In the genomic region with DNA sequence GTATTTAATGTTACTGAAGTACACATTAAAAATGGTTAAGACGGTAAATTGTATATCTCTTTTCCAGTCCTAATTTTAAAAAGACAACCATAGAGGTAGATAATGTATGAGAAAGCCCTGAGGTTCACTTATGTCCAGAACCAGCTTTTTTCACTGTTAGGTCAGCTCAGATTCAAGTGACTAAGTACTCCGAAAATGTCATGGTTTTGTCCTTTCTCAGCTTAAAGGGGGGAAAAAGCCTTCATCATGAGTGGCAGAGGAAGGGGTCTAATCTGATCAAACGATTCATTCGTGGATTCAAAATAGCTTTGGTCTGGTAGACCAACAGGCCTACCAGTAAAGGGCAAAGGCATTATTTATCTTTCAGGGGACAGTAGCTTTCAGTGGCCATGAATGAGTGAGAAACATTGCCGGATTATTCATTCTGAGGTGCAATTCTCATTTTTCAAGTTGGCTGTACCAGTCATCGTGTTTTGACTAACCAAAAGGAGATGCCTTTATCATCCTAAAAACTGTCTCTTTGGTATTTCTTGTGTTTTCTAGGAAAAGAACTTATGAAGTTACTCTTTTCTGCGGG, we compare ENCODE assay signal across 24 cellular contexts.
DNase-seq lines count a peak whose midpoint lies in the region; ATAC-seq and TF ChIP-seq lines count a peak whose summit lies in the region.
"Had no signal": no experiment of that assay in that cellular context is flagged by ENCODE, and none has a peak within 500 bp of the region (broad histone marks: within the 10 kb centered on the region; RNA-seq: fewer than 3 reads in every experiment).

No MANE protein-coding gene starts in this region.

- H2BK20ac ChIP-seq in IMR-90 (ENCODE audit: low read depth, low read length): peak overlapping the region; percentile 31; the same call in 1 of the 2 replicates

- H3K18ac ChIP-seq in IMR-90 (ENCODE audit: low read depth, low read length): peak overlapping the region; percentile 14; the same call in 1 of the 2 replicates

- H3K23ac ChIP-seq in IMR-90 (ENCODE audit: low read depth, low read length): no peak overlapping the region

- H2AFZ ChIP-seq in IMR-90 (replicated peaks; ENCODE audit: low read length, poor library complexity): no peak overlapping the region
- H2AFZ ChIP-seq: PC-9 had no signal

- 0 out of 2 replicates have a peak overlapping the region, but pooled peaks have one; percentile 5 for H3K14ac ChIP-seq in IMR-90 (replicated peaks; ENCODE audit: low read depth, low read length)

- BruUV-seq in IMR-90 (replicated peaks; lab: Mats Ljungman, UMichigan): no TSS peak

- no peaks in the 10 kb centered on the region for H3K79me1 ChIP-seq in IMR-90 (ENCODE audit: low read depth in 1 of 2, low read length in 2 of 2)

- H3K4me1 ChIP-seq in IMR-90 (ENCODE audit: control insufficient read depth, insufficient read depth, low read length) (peaks cover 2% of the 10 kb centered on the region; the same call in 1 of the 2 replicates), adipocyte (ENCODE audit: control insufficient read depth, insufficient read depth, low read length) (no peaks in the 10 kb centered on the region), heart left ventricle (no peaks in the 10 kb centered on the region)
- H3K4me1 ChIP-seq: BE2C had no signal

- H4K91ac ChIP-seq in IMR-90 (ENCODE audit: insufficient read depth, low read depth, low read length): no peak overlapping the region

- peak overlapping the region in 1 of 2 experiments; percentile 8; a peak in 1 of 4 replicates for H4K8ac ChIP-seq in IMR-90 (ENCODE audit: low read depth in 2 of 2, low read length in 2 of 2)

- no peaks in the 10 kb centered on the region for H3K9me1 ChIP-seq in IMR-90 (ENCODE audit: insufficient read depth, low read length)

- peak overlapping the region; percentile 23; the same call in 1 of the 2 replicates for H3K4me2 ChIP-seq in IMR-90 (ENCODE audit: low read depth, low read length)
- H3K4me2 ChIP-seq: PC-9 had no signal

- H3K4ac ChIP-seq in IMR-90 (ENCODE audit: low read depth, low read length): peak overlapping the region; percentile 10; the same call in 1 of the 2 replicates

- no peak overlapping the region; the same call in 1 of the 2 replicates for H3K56ac ChIP-seq in IMR-90 (ENCODE audit: extremely low read depth, insufficient read depth, low read length)

- no peak overlapping the region for H3K27ac ChIP-seq in IMR-90 (ENCODE audit: insufficient read depth, low read length)
- H3K27ac ChIP-seq in heart left ventricle: no peak overlapping the region
- H3K27ac ChIP-seq: PC-9 had no signal

- H4K20me1 ChIP-seq in IMR-90 (ENCODE audit: insufficient read depth, low read length): no peaks in the 10 kb centered on the region

- H2AK5ac ChIP-seq in IMR-90 (ENCODE audit: low read depth, low read length): no peak overlapping the region

- CTCF ChIA-PET in IMR-90 (lab: Yijun Ruan, JAX): no interaction called here

- H3K4me3 ChIP-seq in IMR-90 (ENCODE audit: insufficient read depth, low read depth, low read length) (no peak overlapping the region), adipocyte (ENCODE audit: low read length) (no peak overlapping the region), heart left ventricle (no peak overlapping the region)
- H3K4me3 ChIP-seq: K562, PC-9 had no signal

- no peak for TF ChIP-seq CTCF in IMR-90 (conservative IDR thresholded peaks at IDR 0.05; ENCODE audit: low read depth, low read length)
- no peak for TF ChIP-seq CTCF in heart left ventricle (IDR thresholded peaks at IDR 0.05)

- H3K27me3 ChIP-seq in IMR-90 (ENCODE audit: control insufficient read depth, insufficient read depth, low read length) (no peaks in the 10 kb centered on the region), adipocyte (replicated peaks; ENCODE audit: control insufficient read depth, insufficient read depth, low read length) (peaks cover 6% of the 10 kb centered on the region), heart left ventricle (no peaks in the 10 kb centered on the region)

- H3K9me3 ChIP-seq in IMR-90 (ENCODE audit: control insufficient read depth, insufficient read depth, low read length): no peaks in the 10 kb centered on the region
- no peaks in the 10 kb centered on the region for H3K9me3 ChIP-seq in adipocyte (ENCODE audit: control insufficient read depth, low read length)
- H3K9me3 ChIP-seq in heart left ventricle: peaks cover 0 to 3% (median 0%) of the 10 kb centered on the region in 12 donors
- H3K9me3 ChIP-seq: BE2C had no signal

- H4K5ac ChIP-seq in IMR-90 (ENCODE audit: low read depth, low read length): no peak overlapping the region; the same call in 1 of the 2 replicates

- H2BK15ac ChIP-seq in IMR-90 (ENCODE audit: low read depth, low read length): 0 out of 3 replicates have a peak overlapping the region, but pooled peaks have one; percentile 47

- in situ Hi-C loops in IMR-90 (cut with MboI; ENCODE audit: low sequenced_read_pairs): loop anchor here (10.0 kb wide), 1 partner anchor 55 kb away; no protein-coding TSS in a partner anchor

- TF ChIP-seq POLR2A in IMR-90 (IDR thresholded peaks at IDR 0.05; ENCODE audit: low read depth, low read length): no peak
- TF ChIP-seq POLR2A in heart left ventricle (IDR thresholded peaks at IDR 0.05): no peak

- H2BK5ac ChIP-seq in IMR-90 (ENCODE audit: low read depth, low read length, poor library complexity, severe bottlenecking): no peak overlapping the region

- H3K36me3 ChIP-seq in IMR-90 (ENCODE audit: control insufficient read depth, insufficient read depth, low read length) (no peaks in the 10 kb centered on the region), adipocyte (ENCODE audit: control insufficient read depth, insufficient read depth, low read length, severe bottlenecking) (no peaks in the 10 kb centered on the region), heart left ventricle (no peaks in the 10 kb centered on the region)
- H3K36me3 ChIP-seq: BE2C had no signal

- TF ChIP-seq RAD21 in IMR-90 (IDR thresholded peaks at IDR 0.05; ENCODE audit: low read length): no peak

- H2AK9ac ChIP-seq in IMR-90 (replicated peaks; ENCODE audit: low read depth, low read length, poor library complexity): no peak overlapping the region

- POLR2A ChIA-PET in IMR-90 (lab: Charles Lee; ENCODE audit: unreplicated experiment): interaction anchor here (0.7 kb wide), 1 partner anchor 32 kb away, joined by 3 read pairs; no protein-coding TSS in a partner anchor

- dilution Hi-C loops in IMR-90 (cut with HindIII; ENCODE audit: low sequenced_read_pairs, unreplicated experiment): no loop called here

- 60% methylated on average over 1 of the region's 7 CpGs; no CpG with 5 or more reads in 1 of the 2 experiments for WGBS in IMR-90 (ENCODE audit: extremely low coverage in 2 of 2, insufficient read length in 1 of 2), 2 experiments
- WGBS in heart left ventricle, 4 donors: 60 to 89% (median 75%) methylated on average over 7 of the region's 7 CpGs

- peak; percentile 54 for DNase-seq in ELR (ENCODE audit: low read depth)
- DNase-seq in IMR-90: peak; percentile 41
- DNase-seq in adipocyte (ENCODE audit: low read depth): peak; percentile 15
- no peak for DNase-seq in GM19240 (ENCODE audit: insufficient read length, low spot score)
- DNase-seq in NCI-H69 (lab: John Stamatoyannopoulos, UW): no peak
- no peak for DNase-seq in heart left ventricle
- DNase-seq in NCI-H774 (lab: John Stamatoyannopoulos, UW): no peak
- DNase-seq: BE2C; CD8-positive, alpha-beta memory T cell; DMS 273 treated with DMSO at 0.1 percent for 48 hours; DMS79; H7; Kasumi-1; MV-4-11; NCI-H1105; NCI-H1436 treated with DMSO at 0.1 percent for 48 hours; NCI-H1930; NCI-H2107; NCI-H524; NCI-H82; PC-9; SHP77 treated with DMSO at 0.1 percent for 48 hours had no signal

- peak; percentile 17; the same call in 1 of the 2 replicates for ATAC-seq in IMR-90 (ENCODE audit: low read depth)
- no peak for ATAC-seq in heart left ventricle
- ATAC-seq: HepG2, K562 had no signal

- peak overlapping the region; percentile 61; the same call in 1 of the 2 replicates for H2BK120ac ChIP-seq in IMR-90 (ENCODE audit: low read depth, low read length)

- H3K9ac ChIP-seq in IMR-90 (ENCODE audit: low read depth, low read length): no peak overlapping the region
- H3K9ac ChIP-seq in adipocyte (ENCODE audit: low read length): no peak overlapping the region

- intact Hi-C loops in IMR-90 (cut with micrococcal nuclease): no loop called here
- intact Hi-C loops in heart left ventricle (cut with DNase I): no loop called here

TF ChIP-seq in IMR-90, 13 proteins besides CTCF, POLR2A, EP300 and RAD21 (continues in another document):
- TF ChIP-seq NFE2L2 (IDR thresholded peaks at IDR 0.05; ENCODE audit: low read depth, low read length) (no peak), FOS (IDR thresholded peaks at IDR 0.05; ENCODE audit: low read depth, low read length) (no peak), MAFK (IDR thresholded peaks at IDR 0.05; ENCODE audit: low read depth, low read length) (no peak), ELK1 (IDR thresholded peaks at IDR 0.05; ENCODE audit: borderline replicate concordance, low read depth, low read length) (no peak), RCOR1 (IDR thresholded peaks at IDR 0.05; ENCODE audit: insufficient replicate concordance, low read length) (no peak), SMC3 (IDR thresholded peaks at IDR 0.05; ENCODE audit: low read depth, low read length) (no peak), CHD1 (IDR thresholded peaks at IDR 0.05; ENCODE audit: low read depth, low read length) (no peak), MAZ (IDR thresholded peaks at IDR 0.05; ENCODE audit: borderline replicate concordance, low read depth, low read length) (no peak), BHLHE40 (IDR thresholded peaks at IDR 0.05; ENCODE audit: low read depth, low read length) (no peak), MXI1 (IDR thresholded peaks at IDR 0.05; ENCODE audit: borderline replicate concordance, low read depth, low read length) (no peak), RFX5 (IDR thresholded peaks at IDR 0.05; ENCODE audit: low read depth, low read length) (no peak)
- TF ChIP-seq, protein P1, sequence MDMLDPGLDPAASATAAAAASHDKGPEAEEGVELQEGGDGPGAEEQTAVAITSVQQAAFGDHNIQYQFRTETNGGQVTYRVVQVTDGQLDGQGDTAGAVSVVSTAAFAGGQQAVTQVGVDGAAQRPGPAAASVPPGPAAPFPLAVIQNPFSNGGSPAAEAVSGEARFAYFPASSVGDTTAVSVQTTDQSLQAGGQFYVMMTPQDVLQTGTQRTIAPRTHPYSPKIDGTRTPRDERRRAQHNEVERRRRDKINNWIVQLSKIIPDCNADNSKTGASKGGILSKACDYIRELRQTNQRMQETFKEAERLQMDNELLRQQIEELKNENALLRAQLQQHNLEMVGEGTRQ (IDR thresholded peaks at IDR 0.05; ENCODE audit: low read depth, low read length): no peak

Comparison
In these comparisons a context has a peak if more than half of its experiments do, and no peak if none do; other contexts are left out.
1. DNase-seq: peak in ELR (single experiment), IMR-90 (single experiment) and adipocyte (single experiment); none in GM19240 (single experiment), NCI-H69 (single experiment), heart left ventricle (0 of 5) and NCI-H774 (single experiment).